In genomic region chr20:32474717-32474966, GRCh38 we compare ENCODE assay signal across 9 cellular contexts.
DNase-seq lines count a peak whose midpoint lies in the region; ATAC-seq and TF ChIP-seq lines count a peak whose summit lies in the region.
"Had no signal": no experiment of that assay in that cellular context is flagged by ENCODE, and none has a peak within 500 bp of the region (broad histone marks: within the 10 kb centered on the region; RNA-seq: fewer than 3 reads in every experiment).

No MANE protein-coding gene starts in this region.

- peak overlapping the region; percentile 91 to 99 (median 97) for H3K4me2 ChIP-seq in BLaER1 treated with 17β-estradiol and CSF1 and Interleukin-3, amounts not matched to agents 10 nM and 100 nM

- H3K9me3 Mint-ChIP-seq in progenitor cell of endocrine pancreas (ENCODE audit: low read depth): no peaks in the 10 kb centered on the region

- H3K4me3 ChIP-seq in BLaER1 treated with 17β-estradiol and CSF1 and Interleukin-3, amounts not matched to agents 10 nM and 100 nM: peak overlapping the region; percentile 32 to 65 (median 48); a peak in 18 of 20 replicates
- peak overlapping the region; percentile 56 for H3K4me3 ChIP-seq in WI38 (ENCODE audit: low read depth, low read length)
- H3K4me3 ChIP-seq in foreskin fibroblast (ENCODE audit: low read depth in 1 of 2, low read length in 2 of 2): peak overlapping the region; percentile 50 to 57

- no peaks in the 10 kb centered on the region for H3K9me3 ChIP-seq in BLaER1 treated with 17β-estradiol and CSF1 and Interleukin-3, amounts not matched to agents 10 nM and 100 nM (replicated peaks in 1 of 11)

- TF ChIP-seq CTCF in WI38 (IDR thresholded peaks at IDR 0.05; ENCODE audit: low read depth, low read length) (no peak), foreskin fibroblast (IDR thresholded peaks at IDR 0.05; ENCODE audit: low read depth, low read length) (no peak), progenitor cell of endocrine pancreas (IDR thresholded peaks at IDR 0.05; ENCODE audit: unreplicated experiment) (no peak)

- no peak for DNase-seq in foreskin fibroblast
- DNase-seq in progenitor cell of endocrine pancreas (ENCODE audit: low spot score, unreplicated experiment): no peak
- DNase-seq in stimulated activated CD4-positive, alpha-beta T cell treated with anti-CD3 and anti-CD28 coated beads, Interleukin-15, amount 100 ng/mL, for 24 hours: no peak
- DNase-seq in DMS53 (lab: John Stamatoyannopoulos, UW): no peak
- DNase-seq: NCI-H187 had no signal

- H3K27me3 Mint-ChIP-seq in progenitor cell of endocrine pancreas: no peaks in the 10 kb centered on the region

- H3K4me1 Mint-ChIP-seq in progenitor cell of endocrine pancreas (ENCODE audit: low read depth): peaks cover 81% of the 10 kb centered on the region

- H3K4me1 ChIP-seq in BLaER1 treated with 17β-estradiol and CSF1 and Interleukin-3, amounts not matched to agents 10 nM and 100 nM: peaks cover 95 to 100% (median 100%) of the 10 kb centered on the region in 10 experiments

- H3K4me3 Mint-ChIP-seq in progenitor cell of endocrine pancreas (ENCODE audit: low read depth): peak overlapping the region; percentile 26

- H3K27me3 ChIP-seq in BLaER1 treated with 17β-estradiol and CSF1 and Interleukin-3, amounts not matched to agents 10 nM and 100 nM: no peaks in the 10 kb centered on the region

- H3K9ac ChIP-seq in BLaER1 treated with 17β-estradiol and CSF1 and Interleukin-3, amounts not matched to agents 10 nM and 100 nM: peak overlapping the region; percentile 68 to 82 (median 75)

- ATAC-seq in HG03175 (IDR thresholded peaks at IDR 0.05; ENCODE audit: unreplicated experiment) (no peak), HG03039 (IDR thresholded peaks at IDR 0.05; ENCODE audit: unreplicated experiment) (no peak)

- H3K36me3 Mint-ChIP-seq in progenitor cell of endocrine pancreas (ENCODE audit: insufficient read depth): peaks cover 12% of the 10 kb centered on the region

- H3K27ac ChIP-seq in BLaER1 treated with 17β-estradiol and CSF1 and Interleukin-3, amounts not matched to agents 10 nM and 100 nM: peak overlapping the region; percentile 10 to 91 (median 70); a peak in 21 of 22 replicates

- H3K27ac Mint-ChIP-seq in progenitor cell of endocrine pancreas: peak overlapping the region; percentile 98

- H3K36me3 ChIP-seq in BLaER1 treated with 17β-estradiol and CSF1 and Interleukin-3, amounts not matched to agents 10 nM and 100 nM: peaks cover 26 to 45% (median 39%) of the 10 kb centered on the region in 11 experiments

- H4K20me1 ChIP-seq in BLaER1 treated with 17β-estradiol and CSF1 and Interleukin-3, amounts not matched to agents 10 nM and 100 nM: peaks cover 60 to 99% (median 76%) of the 10 kb centered on the region in 11 experiments; a peak in 21 of 22 replicates
